Comparison of ENCODE assay signal across 8 cellular contexts in the genomic region with DNA sequence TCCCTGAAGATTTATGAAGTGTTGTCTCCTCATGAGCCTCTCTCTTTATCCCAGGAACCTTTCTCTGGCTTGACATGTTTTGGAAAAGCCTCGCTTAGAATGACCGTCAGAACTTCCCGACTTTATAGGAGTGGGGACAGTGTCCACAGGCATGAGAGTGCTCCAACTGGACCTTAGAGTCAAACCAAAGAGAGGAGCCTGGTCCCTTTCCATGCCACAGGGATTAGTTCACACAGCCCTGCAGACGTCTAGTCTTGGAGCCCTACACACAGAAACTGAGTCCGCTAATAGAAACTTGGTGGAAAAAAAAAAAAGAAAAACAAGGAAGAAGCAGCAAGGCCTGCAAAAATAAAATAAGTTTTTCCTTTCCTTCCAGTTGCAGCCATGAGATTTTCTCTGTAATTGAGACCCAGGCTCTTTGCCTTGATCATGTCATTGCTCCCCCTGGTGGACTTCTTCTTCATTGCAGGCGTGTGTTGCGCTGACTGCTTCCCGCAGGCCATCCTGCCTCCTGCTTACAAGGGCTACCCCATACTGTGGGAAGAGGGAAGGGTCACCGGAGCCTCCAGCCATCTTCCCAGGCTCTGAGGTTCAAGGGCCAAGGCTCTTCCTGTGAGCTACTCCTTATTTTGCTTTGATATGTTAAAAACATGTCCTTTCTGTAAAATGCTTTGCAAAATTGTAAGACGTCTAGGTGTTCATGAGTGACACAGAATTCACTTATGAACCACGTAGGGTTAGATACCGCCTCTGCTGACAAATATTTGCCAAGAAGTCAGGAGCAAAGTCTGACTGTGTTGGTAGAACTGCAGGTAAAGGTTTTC.
DNase-seq lines count a peak whose midpoint lies in the region; ATAC-seq and TF ChIP-seq lines count a peak whose summit lies in the region.

No MANE protein-coding gene starts in this region.

- CTCF ChIA-PET in RWPE1 (lab: Yijun Ruan, JAX): interaction anchor here (1.0 kb wide), 1 partner anchor 370 kb away, joined by 3 read pairs; no protein-coding TSS in a partner anchor

- H3K27me3 ChIP-seq in gastroesophageal sphincter (no peaks in the 10 kb centered on the region), tibial nerve (no peaks in the 10 kb centered on the region)

- peaks cover 0 to 21% (median 0%) of the 10 kb centered on the region in 3 donors for H3K4me1 ChIP-seq in gastroesophageal sphincter
- peaks cover 0 to 38% (median 0%) of the 10 kb centered on the region in 4 donors for H3K4me1 ChIP-seq in tibial nerve

- H3K27me3 Mint-ChIP-seq in osteocyte (ENCODE audit: unreplicated experiment): no peaks in the 10 kb centered on the region

- no peak overlapping the region for H3K4me3 ChIP-seq in LNCaP clone FGC (ENCODE audit: low read depth, low read length)
- H3K4me3 ChIP-seq in gastroesophageal sphincter: no peak overlapping the region
- H3K4me3 ChIP-seq in tibial nerve: no peak overlapping the region

- peak overlapping the region; percentile 61 for H3K27ac Mint-ChIP-seq in osteocyte (ENCODE audit: unreplicated experiment)

- peak; percentile 89 for TF ChIP-seq CTCF in LNCaP clone FGC (IDR thresholded peaks at IDR 0.05; ENCODE audit: control insufficient read depth, extremely low read depth, insufficient read depth)
- peak; percentile 89 for TF ChIP-seq CTCF in RWPE1 (conservative IDR thresholded peaks at IDR 0.05; ENCODE audit: low read depth)
- TF ChIP-seq CTCF in gastroesophageal sphincter (IDR thresholded peaks at IDR 0.05): peak; percentile 78 to 93 (median 90)
- peak; percentile 93 for TF ChIP-seq CTCF in osteocyte (IDR thresholded peaks at IDR 0.05)
- peak; percentile 74 to 90 (median 82) for TF ChIP-seq CTCF in tibial nerve (IDR thresholded peaks at IDR 0.05)

- H3K36me3 ChIP-seq in gastroesophageal sphincter (no peaks in the 10 kb centered on the region), tibial nerve (no peaks in the 10 kb centered on the region)

- H3K36me3 Mint-ChIP-seq in osteocyte (ENCODE audit: unreplicated experiment): no peaks in the 10 kb centered on the region

- TF ChIP-seq EP300 in gastroesophageal sphincter (IDR thresholded peaks at IDR 0.05): no peak
- TF ChIP-seq EP300 in tibial nerve (IDR thresholded peaks at IDR 0.05): no peak

- no peak overlapping the region for H3K27ac ChIP-seq in RWPE1
- H3K27ac ChIP-seq in gastroesophageal sphincter: no peak overlapping the region
- no peak overlapping the region for H3K27ac ChIP-seq in tibial nerve

- H3K4me1 Mint-ChIP-seq in osteocyte (ENCODE audit: unreplicated experiment): peaks cover 22% of the 10 kb centered on the region

- WGBS in gastroesophageal sphincter (ENCODE audit: low coverage in 1 of 2), 2 donors: 44 to 62% methylated on average over 5 to 6 of the region's 12 CpGs
- WGBS in tibial nerve, 2 donors: 32 to 35% methylated on average over 12 of the region's 12 CpGs

- H3K4me3 Mint-ChIP-seq in osteocyte (ENCODE audit: unreplicated experiment): no peak overlapping the region

- ATAC-seq in GM21390 (IDR thresholded peaks at IDR 0.05; ENCODE audit: unreplicated experiment) (peak; percentile 91), gastroesophageal sphincter (peak; percentile 74)

- DNase-seq in COR-L47 (lab: John Stamatoyannopoulos, UW) (peak; percentile 27), LNCaP clone FGC (ENCODE audit: low read depth) (peak; percentile 51), RWPE1 (ENCODE audit: low spot score) (peak; percentile 69), osteocyte (ENCODE audit: extremely low spot score, unreplicated experiment) (peak; percentile 93), tibial nerve (ENCODE audit: low spot score in 2 of 2) (peak; percentile 89 to 97)
- peak; percentile 66 for DNase-seq in activated T-helper 9 cell treated with anti-CD3 and anti-CD28 coated beads, Interleukin-2, amount 50 U/mL, for 16 hours (ENCODE audit: low read depth)

- POLR2A ChIA-PET in RWPE1 (lab: Yijun Ruan, JAX; ENCODE audit: low non-redundant PET): no interaction called here

- no peaks in the 10 kb centered on the region for H3K9me3 Mint-ChIP-seq in osteocyte (ENCODE audit: unreplicated experiment)

- H3K9me3 ChIP-seq in gastroesophageal sphincter (no peaks in the 10 kb centered on the region), tibial nerve (no peaks in the 10 kb centered on the region)

- TF ChIP-seq POLR2A in gastroesophageal sphincter (IDR thresholded peaks at IDR 0.05): no peak
- TF ChIP-seq POLR2A in tibial nerve (IDR thresholded peaks at IDR 0.05): no peak

Comparison
In these comparisons a context has a peak if more than half of its experiments do, and no peak if none do; other contexts are left out.
1. DNase-seq: peak in every context shown above with its lines; median percentile 93 in osteocyte; 93 in tibial nerve; 69 in RWPE1; 66 in activated T-helper 9 cell treated with anti-CD3 and anti-CD28 coated beads, Interleukin-2, amount 50 U/mL, for 16 hours; 51 in LNCaP clone FGC; 27 in COR-L47.